In the genomic region with DNA sequence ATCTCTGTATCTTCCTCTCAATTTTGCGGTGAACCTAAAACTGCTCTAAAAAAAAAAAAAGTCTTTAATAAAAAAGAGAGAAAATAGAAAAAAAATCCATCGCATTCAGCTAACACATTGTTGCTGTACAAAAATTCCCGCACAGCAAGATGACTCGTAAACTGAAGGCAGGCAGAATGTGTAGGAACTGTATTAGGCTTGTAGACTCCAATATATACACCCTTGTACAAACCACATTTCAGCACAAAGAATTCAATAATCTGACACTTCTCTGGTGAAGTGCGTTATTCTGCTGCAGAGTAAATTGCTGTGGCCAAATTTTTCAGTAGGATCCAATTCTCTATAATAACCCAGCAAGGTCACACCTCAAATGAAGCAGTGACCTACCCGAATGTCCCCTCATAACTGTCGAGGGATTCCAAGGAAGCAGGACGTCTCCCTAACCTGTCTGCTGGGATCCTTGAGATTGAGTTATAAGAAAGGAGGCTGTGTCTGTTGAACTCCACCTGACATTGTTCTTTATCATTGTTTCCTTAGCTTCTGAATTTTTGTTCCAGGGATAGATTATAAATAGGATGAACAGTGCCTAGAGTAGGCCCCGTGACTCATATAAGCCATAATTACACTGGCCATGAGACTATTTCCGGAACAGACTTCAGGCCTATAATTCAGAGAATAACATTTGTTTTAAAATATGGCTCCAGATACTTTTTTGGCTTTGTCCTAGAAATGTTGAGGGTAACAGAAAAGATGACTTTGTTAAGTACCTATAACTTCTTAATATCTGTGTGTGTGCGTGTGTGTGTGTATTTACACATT, we compare ENCODE assay signal across 17 cellular contexts.
"Had no signal": no experiment of that assay in that cellular context is flagged by ENCODE, and none has a peak within 500 bp of the region (broad histone marks: within the 10 kb centered on the region; RNA-seq: fewer than 3 reads in every experiment).

No MANE protein-coding gene starts in this region.

- H2AFZ ChIP-seq: parathyroid adenoma had no signal

- H3K9me3 Mint-ChIP-seq: activated B cell treated with CpG ODN at 0.5 μM for 24 hours, neural crest cell had no signal

- DNase-seq: activated B cell treated with CpG ODN at 0.5 μM for 24 hours; activated CD4-positive, alpha-beta T cell treated with anti-CD3 and anti-CD28 coated beads for 48 hours; activated CD8-positive, alpha-beta T cell treated with anti-CD3 and anti-CD28 coated beads for 36 hours; activated effector memory CD4-positive, alpha-beta T cell treated with Interleukin-2 at 50 U/mL for 16 hours; activated T-cell treated with anti-CD3 and anti-CD28 coated beads, Interleukin-2, amount 50 U/mL, for 4 hours; amniotic stem cell; gastrocnemius medialis; stimulated activated CD4-positive, alpha-beta T cell treated with anti-CD3 and anti-CD28 coated beads, Interleukin-12 subunit alpha, Interleukin-12 subunit beta, amount 100 ng/mL, for 4 hours; stimulated activated CD4-positive, alpha-beta T cell treated with anti-CD3 and anti-CD28 coated beads, Interleukin-2, amount 100 ng/mL, for 24 hours; transverse colon had no signal

- H3K9me3 ChIP-seq: gastrocnemius medialis, transverse colon, vagina had no signal

- H3K79me2 ChIP-seq: parathyroid adenoma had no signal

- H3K4me1 ChIP-seq: gastrocnemius medialis, parathyroid adenoma, transverse colon, vagina had no signal

- H3K36me3 Mint-ChIP-seq: activated naive CD4-positive, alpha-beta T cell treated with anti-CD3 and anti-CD28 coated beads, Interleukin-2, amount 50 U/mL, for 24 hours; memory B cell; stimulated activated effector memory CD8-positive, alpha-beta T cell treated with anti-CD3 and anti-CD28 coated beads, Interleukin-12 subunit alpha, Interleukin-12 subunit beta, amount 100 ng/mL, for 72 hours had no signal

- H3K36me3 ChIP-seq: gastrocnemius medialis, transverse colon, vagina had no signal

- H3K9ac ChIP-seq: parathyroid adenoma had no signal

- H3K27ac Mint-ChIP-seq: activated B cell treated with CpG ODN at 0.5 μM for 24 hours; activated CD8-positive, alpha-beta T cell treated with anti-CD3 and anti-CD28 coated beads for 36 hours; activated naive CD4-positive, alpha-beta T cell treated with anti-CD3 and anti-CD28 coated beads, Interleukin-2, amount 50 U/mL, for 24 hours; memory B cell; stimulated activated effector memory CD8-positive, alpha-beta T cell treated with anti-CD3 and anti-CD28 coated beads, Interleukin-12 subunit alpha, Interleukin-12 subunit beta, amount 100 ng/mL, for 72 hours had no signal

- H3K27ac ChIP-seq: gastrocnemius medialis, parathyroid adenoma, transverse colon, vagina had no signal

- H3K27me3 ChIP-seq: gastrocnemius medialis, transverse colon, vagina had no signal

- ATAC-seq: activated CD8-positive, alpha-beta T cell treated with anti-CD3 and anti-CD28 coated beads for 36 hours; activated T-cell treated with anti-CD3 and anti-CD28 coated beads, Interleukin-2, amount 50 U/mL, for 4 hours; gastrocnemius medialis; SK-N-SH treated with all-trans-retinoic acid at 6 μM for 48 hours; stimulated activated effector memory CD8-positive, alpha-beta T cell treated with anti-CD3 and anti-CD28 coated beads, Interleukin-12 subunit alpha, Interleukin-12 subunit beta, amount 100 ng/mL, for 72 hours had no signal

- H3K4me3 ChIP-seq: gastrocnemius medialis, transverse colon, vagina had no signal
